1 cellular context compared by ENCODE assay signal in the genomic region with DNA sequence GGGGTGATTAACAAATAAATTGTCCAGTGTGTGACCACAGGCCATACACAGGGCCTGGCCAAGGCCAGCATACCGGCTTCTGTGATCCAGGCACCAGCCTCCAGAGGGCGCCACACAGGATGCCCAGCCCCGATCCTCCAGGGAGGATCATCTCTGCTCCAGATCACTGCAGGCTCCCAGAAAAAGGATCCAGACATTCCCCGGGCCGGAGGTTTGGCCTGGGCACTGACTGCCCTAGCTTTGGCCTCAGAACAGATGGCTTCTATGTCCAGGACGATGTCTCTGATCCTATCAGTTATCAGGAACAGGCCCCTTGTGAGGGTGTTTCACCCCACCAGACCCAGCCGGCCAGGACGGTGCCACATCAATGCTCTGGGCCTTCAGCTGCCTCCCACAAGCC.
TF ChIP-seq lines count a peak whose summit lies in the region.

No MANE protein-coding gene starts in this region.

TF ChIP-seq in SK-N-SH, 30 proteins besides CTCF, POLR2A, EP300 and RAD21 (continued from another document):
- TF ChIP-seq PBX3 (IDR thresholded peaks at IDR 0.05) (no peak), SMC3 (IDR thresholded peaks at IDR 0.05; ENCODE audit: low read depth, low read length) (peak; percentile 71), GATA2 (CRISPR knock-in tag; IDR thresholded peaks at IDR 0.05) (peak; percentile 88)
- TF ChIP-seq, protein P1, sequence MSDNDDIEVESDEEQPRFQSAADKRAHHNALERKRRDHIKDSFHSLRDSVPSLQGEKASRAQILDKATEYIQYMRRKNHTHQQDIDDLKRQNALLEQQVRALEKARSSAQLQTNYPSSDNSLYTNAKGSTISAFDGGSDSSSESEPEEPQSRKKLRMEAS (IDR thresholded peaks at IDR 0.05; ENCODE audit: low read depth) = no peak
- TF ChIP-seq, protein P2, sequence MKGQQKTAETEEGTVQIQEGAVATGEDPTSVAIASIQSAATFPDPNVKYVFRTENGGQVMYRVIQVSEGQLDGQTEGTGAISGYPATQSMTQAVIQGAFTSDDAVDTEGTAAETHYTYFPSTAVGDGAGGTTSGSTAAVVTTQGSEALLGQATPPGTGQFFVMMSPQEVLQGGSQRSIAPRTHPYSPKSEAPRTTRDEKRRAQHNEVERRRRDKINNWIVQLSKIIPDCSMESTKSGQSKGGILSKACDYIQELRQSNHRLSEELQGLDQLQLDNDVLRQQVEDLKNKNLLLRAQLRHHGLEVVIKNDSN (IDR thresholded peaks at IDR 0.05; ENCODE audit: borderline replicate concordance, low read depth) = no peak
